1 cellular context compared by ENCODE assay signal in genomic region chr1:116553386-116554115, GRCh38.
TF ChIP-seq lines count a peak whose summit lies in the region.

No MANE protein-coding gene starts in this region.

TF ChIP-seq in HCT116, 20 proteins besides CTCF, POLR2A, EP300 and RAD21 (continued from another document):
- TF ChIP-seq, protein P1, sequence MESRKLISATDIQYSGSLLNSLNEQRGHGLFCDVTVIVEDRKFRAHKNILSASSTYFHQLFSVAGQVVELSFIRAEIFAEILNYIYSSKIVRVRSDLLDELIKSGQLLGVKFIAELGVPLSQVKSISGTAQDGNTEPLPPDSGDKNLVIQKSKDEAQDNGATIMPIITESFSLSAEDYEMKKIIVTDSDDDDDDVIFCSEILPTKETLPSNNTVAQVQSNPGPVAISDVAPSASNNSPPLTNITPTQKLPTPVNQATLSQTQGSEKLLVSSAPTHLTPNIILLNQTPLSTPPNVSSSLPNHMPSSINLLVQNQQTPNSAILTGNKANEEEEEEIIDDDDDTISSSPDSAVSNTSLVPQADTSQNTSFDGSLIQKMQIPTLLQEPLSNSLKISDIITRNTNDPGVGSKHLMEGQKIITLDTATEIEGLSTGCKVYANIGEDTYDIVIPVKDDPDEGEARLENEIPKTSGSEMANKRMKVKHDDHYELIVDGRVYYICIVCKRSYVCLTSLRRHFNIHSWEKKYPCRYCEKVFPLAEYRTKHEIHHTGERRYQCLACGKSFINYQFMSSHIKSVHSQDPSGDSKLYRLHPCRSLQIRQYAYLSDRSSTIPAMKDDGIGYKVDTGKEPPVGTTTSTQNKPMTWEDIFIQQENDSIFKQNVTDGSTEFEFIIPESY (IDR thresholded peaks at IDR 0.05; ENCODE audit: extremely low read depth, insufficient replicate concordance, low read length), result no peak
- TF ChIP-seq SIN3A (IDR thresholded peaks at IDR 0.05; ENCODE audit: low read depth) (0 out of 2 replicates have a peak, but pooled peaks have one; percentile 31), TCF7L2 (IDR thresholded peaks at IDR 0.05; ENCODE audit: borderline replicate concordance, extremely low read depth, insufficient read depth, insufficient read length) (no peak), EGR1 (IDR thresholded peaks at IDR 0.05; ENCODE audit: low read depth) (no peak), SRF (IDR thresholded peaks at IDR 0.05; ENCODE audit: low read depth) (no peak), ZFX (IDR thresholded peaks at IDR 0.05) (no peak), SP1 (IDR thresholded peaks at IDR 0.05; ENCODE audit: low read depth) (no peak), CBX3 (IDR thresholded peaks at IDR 0.05; ENCODE audit: low read depth) (0 out of 2 replicates have a peak, but pooled peaks have one; percentile 28), ELF1 (IDR thresholded peaks at IDR 0.05; ENCODE audit: borderline replicate concordance, low read depth) (no peak), ZNF274 (IDR thresholded peaks at IDR 0.05; ENCODE audit: low read depth, low read length) (no peak), ATF3 (IDR thresholded peaks at IDR 0.05) (no peak), REST (IDR thresholded peaks at IDR 0.05; ENCODE audit: low read depth) (no peak)
